Comparison of ENCODE assay signal across 15 cellular contexts in the genomic region with DNA sequence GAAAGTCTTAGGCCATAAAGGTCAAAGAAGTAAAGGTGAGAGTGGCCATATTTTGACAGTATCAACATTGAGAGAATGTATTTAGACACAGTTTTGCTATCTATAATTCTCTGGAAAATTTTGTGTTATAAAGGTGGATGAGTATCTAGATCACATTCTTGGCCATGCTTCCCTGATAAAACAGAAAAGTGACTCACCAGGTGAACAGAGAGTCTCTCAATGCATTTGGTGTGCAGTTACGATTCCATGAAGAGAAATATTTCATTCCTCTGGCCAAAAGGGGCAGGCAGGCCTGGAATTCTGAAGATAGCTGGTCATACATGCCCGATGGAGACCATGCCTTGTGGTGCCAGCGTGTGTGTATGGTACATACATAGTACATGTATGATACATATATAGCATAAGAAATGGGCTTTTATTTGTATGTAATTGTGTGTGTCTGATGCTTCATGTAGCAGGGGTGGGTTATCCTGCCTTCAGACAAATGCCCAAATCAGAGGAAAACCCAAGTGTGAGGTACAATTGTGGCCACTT.
DNase-seq lines count a peak whose midpoint lies in the region; TF ChIP-seq lines count a peak whose summit lies in the region.
"Had no signal": no experiment of that assay in that cellular context is flagged by ENCODE, and none has a peak within 500 bp of the region (broad histone marks: within the 10 kb centered on the region; RNA-seq: fewer than 3 reads in every experiment).

No MANE protein-coding gene starts in this region.

- H3K36me3 Mint-ChIP-seq in CD8-positive, alpha-beta memory T cell: peaks cover 0 to 11% (median 0%) of the 10 kb centered on the region in 3 donors
- H3K36me3 Mint-ChIP-seq: CD4-positive, CD25-positive, alpha-beta regulatory T cell had no signal

- peak overlapping the region; percentile 35 for H3K4me2 ChIP-seq in PC-9

- H4K20me1 ChIP-seq in PC-9 (ENCODE audit: insufficient read depth): no peaks in the 10 kb centered on the region

- intact Hi-C loops in PC-9 (cut with micrococcal nuclease; ENCODE audit: unreplicated experiment): no loop called here

- H3K4me1 Mint-ChIP-seq in CD8-positive, alpha-beta memory T cell: peaks cover 30 to 33% (median 31%) of the 10 kb centered on the region in 3 donors

- H3K4me1 ChIP-seq in PC-9 (replicated peaks; ENCODE audit: insufficient read depth) (peaks cover 17% of the 10 kb centered on the region), skeletal muscle tissue (ENCODE audit: control insufficient read depth in 3 of 3, insufficient read depth in 3 of 3, low read length in 3 of 3) (peaks cover 35 to 37% (median 35%) of the 10 kb centered on the region in 3 donors)
- H3K4me1 ChIP-seq in CD8-positive, alpha-beta memory T cell (ENCODE audit: insufficient read depth, low read length): peaks cover 24% of the 10 kb centered on the region

- CTCF ChIA-PET in PC-9 (lab: Charles Lee): no interaction called here
- CTCF ChIA-PET in CD8-positive, alpha-beta memory T cell (lab: Charles Lee): interaction anchor here (1.4 kb wide), 1 partner anchor 195 kb away, joined by 3 read pairs; no protein-coding TSS in a partner anchor

- no peak overlapping the region for H3K27ac ChIP-seq in PC-9
- peak overlapping the region; percentile 82 for H3K27ac ChIP-seq in skeletal muscle tissue (ENCODE audit: low read depth, low read length)
- H3K27ac ChIP-seq in CD8-positive, alpha-beta memory T cell (ENCODE audit: low read depth, low read length): no peak overlapping the region
- H3K27ac ChIP-seq: GM23248 had no signal

- H3K9me2 ChIP-seq in PC-9 (ENCODE audit: insufficient read depth): no peaks in the 10 kb centered on the region

- H3K9me3 ChIP-seq in PC-9 (ENCODE audit: insufficient read depth, low read depth) (no peaks in the 10 kb centered on the region), skeletal muscle tissue (ENCODE audit: control insufficient read depth in 3 of 3, low read length in 3 of 3) (no peaks in the 10 kb centered on the region)
- H3K9me3 ChIP-seq in CD8-positive, alpha-beta memory T cell (ENCODE audit: low read length): no peaks in the 10 kb centered on the region

- H3K79me2 ChIP-seq in PC-9 (ENCODE audit: low read depth): no peaks in the 10 kb centered on the region

- H3K27me3 ChIP-seq in PC-9 (ENCODE audit: insufficient read depth, low read depth) (no peaks in the 10 kb centered on the region), skeletal muscle tissue (ENCODE audit: control insufficient read depth in 3 of 3, insufficient read depth in 3 of 3, low read length in 3 of 3) (no peaks in the 10 kb centered on the region)
- no peaks in the 10 kb centered on the region for H3K27me3 ChIP-seq in CD8-positive, alpha-beta memory T cell (ENCODE audit: insufficient read depth, low read length, poor library complexity, severe bottlenecking)

- H3K27me3 Mint-ChIP-seq in CD8-positive, alpha-beta memory T cell: peaks cover 0 to 5% of the 10 kb centered on the region in 2 donors
- H3K27me3 Mint-ChIP-seq: B cell had no signal

- H3K9ac ChIP-seq in skeletal muscle tissue (ENCODE audit: low read depth in 1 of 3, low read length in 3 of 3): peak overlapping the region in 1 of 3 donors; percentile 17
- H3K9ac ChIP-seq: GM23248 had no signal

- no TSS peak for BruUV-seq in PC-9 (replicated peaks; lab: Mats Ljungman, UMichigan)

- no peak overlapping the region for H3K4me3 ChIP-seq in PC-9
- no peak overlapping the region for H3K4me3 ChIP-seq in skeletal muscle tissue (ENCODE audit: low read length in 3 of 3)
- no peak overlapping the region for H3K4me3 ChIP-seq in CD8-positive, alpha-beta memory T cell (ENCODE audit: low read length)
- H3K4me3 ChIP-seq: GM23248 had no signal

- no peak overlapping the region for H2AFZ ChIP-seq in PC-9
- H2AFZ ChIP-seq: GM23248 had no signal

- no peaks in the 10 kb centered on the region for H3K36me3 ChIP-seq in PC-9 (ENCODE audit: low read depth)
- no peaks in the 10 kb centered on the region for H3K36me3 ChIP-seq in skeletal muscle tissue (ENCODE audit: control insufficient read depth in 3 of 3, insufficient read depth in 3 of 3, low read length in 3 of 3)
- no peaks in the 10 kb centered on the region for H3K36me3 ChIP-seq in CD8-positive, alpha-beta memory T cell (ENCODE audit: insufficient read depth, low read length)

- H3F3A ChIP-seq in PC-9 (ENCODE audit: insufficient read depth, low read depth): peaks cover 6% of the 10 kb centered on the region

- POLR2A ChIA-PET in PC-9 (lab: Charles Lee; ENCODE audit: unreplicated experiment): no interaction called here
- POLR2A ChIA-PET in CD8-positive, alpha-beta memory T cell (lab: Charles Lee): no interaction called here

- peak; percentile 26 for DNase-seq in NCI-H226
- DNase-seq in PC-9: peak in 1 of 2 experiments; percentile 56
- DNase-seq in kidney glomerular epithelial cell (lab: John Stamatoyannopoulos, UW): peak; percentile 49
- DNase-seq in activated effector memory CD4-positive, alpha-beta T cell treated with Interleukin-2 at 50 U/mL for 16 hours: no peak
- no peak for DNase-seq in CD8-positive, alpha-beta memory T cell
- DNase-seq in A172 (ENCODE audit: low spot score): no peak
- DNase-seq: CD4-positive, CD25-positive, alpha-beta regulatory T cell; GM23248; HCEC 1CT; IMR-90; NCI-H1105 treated with DMSO at 0.1 percent for 48 hours; NCI-H1694 treated with DMSO at 0.1 percent for 48 hours; NK-92 treated with Interleukin-12 subunit alpha and Interleukin-12 subunit beta, amount 100 ng/mL, for 24 hours had no signal

- peak overlapping the region in 1 of 8 donors; percentile 42 for H3K27ac Mint-ChIP-seq in CD8-positive, alpha-beta memory T cell
- H3K27ac Mint-ChIP-seq: CD4-positive, CD25-positive, alpha-beta regulatory T cell had no signal

- no peaks in the 10 kb centered on the region for H3K9me3 Mint-ChIP-seq in CD8-positive, alpha-beta memory T cell

- H3K4me3 Mint-ChIP-seq in CD8-positive, alpha-beta memory T cell: no peak overlapping the region
- H3K4me3 Mint-ChIP-seq: B cell; CD4-positive, CD25-positive, alpha-beta regulatory T cell had no signal

- no peak for TF ChIP-seq CTCF in PC-9 (conservative IDR thresholded peaks at IDR 0.05)

Comparison
In these comparisons a context has a peak if more than half of its experiments do, and no peak if none do; other contexts are left out.
1. DNase-seq: peak in NCI-H226 (single experiment) and kidney glomerular epithelial cell (single experiment); none in activated effector memory CD4-positive, alpha-beta T cell treated with Interleukin-2 at 50 U/mL for 16 hours (single experiment), CD8-positive, alpha-beta memory T cell (0 of 5) and A172 (single experiment).